2 cellular contexts compared by ENCODE assay signal in the genomic region with DNA sequence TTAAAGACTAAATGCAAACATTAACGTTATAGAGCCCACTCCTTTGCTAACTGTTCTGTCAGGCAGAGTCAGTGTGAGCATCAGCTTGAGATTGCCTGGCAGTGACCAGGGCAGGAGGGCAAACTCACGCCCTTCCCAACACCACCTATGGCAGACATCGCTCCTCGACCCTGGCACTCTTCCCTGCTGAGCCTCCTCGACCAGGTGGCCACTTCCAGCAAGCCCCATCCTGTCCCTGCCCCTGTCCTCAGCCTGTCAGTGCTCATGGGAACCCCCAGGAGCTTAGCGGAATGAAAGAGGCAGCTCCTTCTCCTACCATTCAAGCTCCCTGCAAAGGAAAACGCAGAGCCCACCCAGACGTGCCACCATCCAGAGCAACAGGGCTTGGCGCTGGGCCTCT.
TF ChIP-seq lines count a peak whose summit lies in the region.

No MANE protein-coding gene starts in this region.

TF ChIP-seq in HEK293, 187 proteins besides CTCF, POLR2A, EP300 and RAD21:
- TF ChIP-seq ZNF600 (tag by site-specific recombination; IDR thresholded peaks at IDR 0.05): 0 out of 2 replicates have a peak, but pooled peaks have one; percentile 16
- peak; percentile 55 for TF ChIP-seq ZIC2 (tag by site-specific recombination; IDR thresholded peaks at IDR 0.05)
- TF ChIP-seq, protein P1, sequence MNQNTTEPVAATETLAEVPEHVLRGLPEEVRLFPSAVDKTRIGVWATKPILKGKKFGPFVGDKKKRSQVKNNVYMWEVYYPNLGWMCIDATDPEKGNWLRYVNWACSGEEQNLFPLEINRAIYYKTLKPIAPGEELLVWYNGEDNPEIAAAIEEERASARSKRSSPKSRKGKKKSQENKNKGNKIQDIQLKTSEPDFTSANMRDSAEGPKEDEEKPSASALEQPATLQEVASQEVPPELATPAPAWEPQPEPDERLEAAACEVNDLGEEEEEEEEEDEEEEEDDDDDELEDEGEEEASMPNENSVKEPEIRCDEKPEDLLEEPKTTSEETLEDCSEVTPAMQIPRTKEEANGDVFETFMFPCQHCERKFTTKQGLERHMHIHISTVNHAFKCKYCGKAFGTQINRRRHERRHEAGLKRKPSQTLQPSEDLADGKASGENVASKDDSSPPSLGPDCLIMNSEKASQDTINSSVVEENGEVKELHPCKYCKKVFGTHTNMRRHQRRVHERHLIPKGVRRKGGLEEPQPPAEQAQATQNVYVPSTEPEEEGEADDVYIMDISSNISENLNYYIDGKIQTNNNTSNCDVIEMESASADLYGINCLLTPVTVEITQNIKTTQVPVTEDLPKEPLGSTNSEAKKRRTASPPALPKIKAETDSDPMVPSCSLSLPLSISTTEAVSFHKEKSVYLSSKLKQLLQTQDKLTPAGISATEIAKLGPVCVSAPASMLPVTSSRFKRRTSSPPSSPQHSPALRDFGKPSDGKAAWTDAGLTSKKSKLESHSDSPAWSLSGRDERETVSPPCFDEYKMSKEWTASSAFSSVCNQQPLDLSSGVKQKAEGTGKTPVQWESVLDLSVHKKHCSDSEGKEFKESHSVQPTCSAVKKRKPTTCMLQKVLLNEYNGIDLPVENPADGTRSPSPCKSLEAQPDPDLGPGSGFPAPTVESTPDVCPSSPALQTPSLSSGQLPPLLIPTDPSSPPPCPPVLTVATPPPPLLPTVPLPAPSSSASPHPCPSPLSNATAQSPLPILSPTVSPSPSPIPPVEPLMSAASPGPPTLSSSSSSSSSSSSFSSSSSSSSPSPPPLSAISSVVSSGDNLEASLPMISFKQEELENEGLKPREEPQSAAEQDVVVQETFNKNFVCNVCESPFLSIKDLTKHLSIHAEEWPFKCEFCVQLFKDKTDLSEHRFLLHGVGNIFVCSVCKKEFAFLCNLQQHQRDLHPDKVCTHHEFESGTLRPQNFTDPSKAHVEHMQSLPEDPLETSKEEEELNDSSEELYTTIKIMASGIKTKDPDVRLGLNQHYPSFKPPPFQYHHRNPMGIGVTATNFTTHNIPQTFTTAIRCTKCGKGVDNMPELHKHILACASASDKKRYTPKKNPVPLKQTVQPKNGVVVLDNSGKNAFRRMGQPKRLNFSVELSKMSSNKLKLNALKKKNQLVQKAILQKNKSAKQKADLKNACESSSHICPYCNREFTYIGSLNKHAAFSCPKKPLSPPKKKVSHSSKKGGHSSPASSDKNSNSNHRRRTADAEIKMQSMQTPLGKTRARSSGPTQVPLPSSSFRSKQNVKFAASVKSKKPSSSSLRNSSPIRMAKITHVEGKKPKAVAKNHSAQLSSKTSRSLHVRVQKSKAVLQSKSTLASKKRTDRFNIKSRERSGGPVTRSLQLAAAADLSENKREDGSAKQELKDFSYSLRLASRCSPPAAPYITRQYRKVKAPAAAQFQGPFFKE (tag by site-specific recombination; IDR thresholded peaks at IDR 0.05; ENCODE audit: borderline replicate concordance): no peak
- 0 out of 2 replicates have a peak, but pooled peaks have one; percentile 13 for TF ChIP-seq GLIS1 (tag by site-specific recombination; IDR thresholded peaks at IDR 0.05)

TF ChIP-seq in GM12878, 131 proteins besides CTCF, POLR2A, EP300 and RAD21:
- TF ChIP-seq MTA3 (IDR thresholded peaks at IDR 0.05; ENCODE audit: borderline replicate concordance, low read length): no peak
- TF ChIP-seq, protein P2, sequence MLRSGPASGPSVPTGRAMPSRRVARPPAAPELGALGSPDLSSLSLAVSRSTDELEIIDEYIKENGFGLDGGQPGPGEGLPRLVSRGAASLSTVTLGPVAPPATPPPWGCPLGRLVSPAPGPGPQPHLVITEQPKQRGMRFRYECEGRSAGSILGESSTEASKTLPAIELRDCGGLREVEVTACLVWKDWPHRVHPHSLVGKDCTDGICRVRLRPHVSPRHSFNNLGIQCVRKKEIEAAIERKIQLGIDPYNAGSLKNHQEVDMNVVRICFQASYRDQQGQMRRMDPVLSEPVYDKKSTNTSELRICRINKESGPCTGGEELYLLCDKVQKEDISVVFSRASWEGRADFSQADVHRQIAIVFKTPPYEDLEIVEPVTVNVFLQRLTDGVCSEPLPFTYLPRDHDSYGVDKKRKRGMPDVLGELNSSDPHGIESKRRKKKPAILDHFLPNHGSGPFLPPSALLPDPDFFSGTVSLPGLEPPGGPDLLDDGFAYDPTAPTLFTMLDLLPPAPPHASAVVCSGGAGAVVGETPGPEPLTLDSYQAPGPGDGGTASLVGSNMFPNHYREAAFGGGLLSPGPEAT (IDR thresholded peaks at IDR 0.05; ENCODE audit: low read depth): no peak
- TF ChIP-seq, protein P3, sequence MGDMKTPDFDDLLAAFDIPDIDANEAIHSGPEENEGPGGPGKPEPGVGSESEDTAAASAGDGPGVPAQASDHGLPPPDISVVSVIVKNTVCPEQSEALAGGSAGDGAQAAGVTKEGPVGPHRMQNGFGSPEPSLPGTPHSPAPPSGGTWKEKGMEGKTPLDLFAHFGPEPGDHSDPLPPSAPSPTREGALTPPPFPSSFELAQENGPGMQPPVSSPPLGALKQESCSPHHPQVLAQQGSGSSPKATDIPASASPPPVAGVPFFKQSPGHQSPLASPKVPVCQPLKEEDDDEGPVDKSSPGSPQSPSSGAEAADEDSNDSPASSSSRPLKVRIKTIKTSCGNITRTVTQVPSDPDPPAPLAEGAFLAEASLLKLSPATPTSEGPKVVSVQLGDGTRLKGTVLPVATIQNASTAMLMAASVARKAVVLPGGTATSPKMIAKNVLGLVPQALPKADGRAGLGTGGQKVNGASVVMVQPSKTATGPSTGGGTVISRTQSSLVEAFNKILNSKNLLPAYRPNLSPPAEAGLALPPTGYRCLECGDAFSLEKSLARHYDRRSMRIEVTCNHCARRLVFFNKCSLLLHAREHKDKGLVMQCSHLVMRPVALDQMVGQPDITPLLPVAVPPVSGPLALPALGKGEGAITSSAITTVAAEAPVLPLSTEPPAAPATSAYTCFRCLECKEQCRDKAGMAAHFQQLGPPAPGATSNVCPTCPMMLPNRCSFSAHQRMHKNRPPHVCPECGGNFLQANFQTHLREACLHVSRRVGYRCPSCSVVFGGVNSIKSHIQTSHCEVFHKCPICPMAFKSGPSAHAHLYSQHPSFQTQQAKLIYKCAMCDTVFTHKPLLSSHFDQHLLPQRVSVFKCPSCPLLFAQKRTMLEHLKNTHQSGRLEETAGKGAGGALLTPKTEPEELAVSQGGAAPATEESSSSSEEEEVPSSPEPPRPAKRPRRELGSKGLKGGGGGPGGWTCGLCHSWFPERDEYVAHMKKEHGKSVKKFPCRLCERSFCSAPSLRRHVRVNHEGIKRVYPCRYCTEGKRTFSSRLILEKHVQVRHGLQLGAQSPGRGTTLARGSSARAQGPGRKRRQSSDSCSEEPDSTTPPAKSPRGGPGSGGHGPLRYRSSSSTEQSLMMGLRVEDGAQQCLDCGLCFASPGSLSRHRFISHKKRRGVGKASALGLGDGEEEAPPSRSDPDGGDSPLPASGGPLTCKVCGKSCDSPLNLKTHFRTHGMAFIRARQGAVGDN (IDR thresholded peaks at IDR 0.05): no peak
- TF ChIP-seq SPI1 (IDR thresholded peaks at IDR 0.05; ENCODE audit: borderline replicate concordance, insufficient read depth, low read depth, low read length): no peak
- TF ChIP-seq POLR2AphosphoS2 (IDR thresholded peaks at IDR 0.05; ENCODE audit: low read depth, low read length): no peak
- TF ChIP-seq BMI1 (IDR thresholded peaks at IDR 0.05; ENCODE audit: borderline replicate concordance): no peak
- no peak for TF ChIP-seq JUNB (IDR thresholded peaks at IDR 0.05)
- no peak for TF ChIP-seq HDAC6 (IDR thresholded peaks at IDR 0.05; ENCODE audit: unreplicated experiment)
- TF ChIP-seq, protein P4, sequence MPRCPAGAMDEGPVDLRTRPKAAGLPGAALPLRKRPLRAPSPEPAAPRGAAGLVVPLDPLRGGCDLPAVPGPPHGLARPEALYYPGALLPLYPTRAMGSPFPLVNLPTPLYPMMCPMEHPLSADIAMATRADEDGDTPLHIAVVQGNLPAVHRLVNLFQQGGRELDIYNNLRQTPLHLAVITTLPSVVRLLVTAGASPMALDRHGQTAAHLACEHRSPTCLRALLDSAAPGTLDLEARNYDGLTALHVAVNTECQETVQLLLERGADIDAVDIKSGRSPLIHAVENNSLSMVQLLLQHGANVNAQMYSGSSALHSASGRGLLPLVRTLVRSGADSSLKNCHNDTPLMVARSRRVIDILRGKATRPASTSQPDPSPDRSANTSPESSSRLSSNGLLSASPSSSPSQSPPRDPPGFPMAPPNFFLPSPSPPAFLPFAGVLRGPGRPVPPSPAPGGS (IDR thresholded peaks at IDR 0.05; ENCODE audit: borderline replicate concordance, insufficient read depth, low read depth, low read length, poor library complexity, severe bottlenecking): no peak
- TF ChIP-seq NR2C1 (IDR thresholded peaks at IDR 0.05): no peak
- TF ChIP-seq ETV6 (conservative IDR thresholded peaks at IDR 0.05 in 1 of 2, IDR thresholded peaks at IDR 0.05 in 1 of 2; ENCODE audit: borderline replicate concordance in 1 of 2, low read depth in 1 of 2): no peak
- TF ChIP-seq, protein P5, sequence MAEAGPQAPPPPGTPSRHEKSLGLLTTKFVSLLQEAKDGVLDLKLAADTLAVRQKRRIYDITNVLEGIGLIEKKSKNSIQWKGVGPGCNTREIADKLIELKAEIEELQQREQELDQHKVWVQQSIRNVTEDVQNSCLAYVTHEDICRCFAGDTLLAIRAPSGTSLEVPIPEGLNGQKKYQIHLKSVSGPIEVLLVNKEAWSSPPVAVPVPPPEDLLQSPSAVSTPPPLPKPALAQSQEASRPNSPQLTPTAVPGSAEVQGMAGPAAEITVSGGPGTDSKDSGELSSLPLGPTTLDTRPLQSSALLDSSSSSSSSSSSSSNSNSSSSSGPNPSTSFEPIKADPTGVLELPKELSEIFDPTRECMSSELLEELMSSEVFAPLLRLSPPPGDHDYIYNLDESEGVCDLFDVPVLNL (IDR thresholded peaks at IDR 0.05; ENCODE audit: low read depth, low read length): no peak
- TF ChIP-seq ASH2L (IDR thresholded peaks at IDR 0.05; ENCODE audit: borderline replicate concordance, low read depth): no peak
- no peak for TF ChIP-seq IKZF1 (conservative IDR thresholded peaks at IDR 0.05)
- no peak for TF ChIP-seq RCOR1 (conservative IDR thresholded peaks at IDR 0.05; ENCODE audit: low read depth, low read length)
TF ChIP-seq in GM12878: peak in this region for 0.
